In genomic region chr19:2273356-2274184, GRCh38 we compare ENCODE assay signal across 1 cellular context.
A peak's percentile ranks its signal among the peaks of the same experiment; 100 is the strongest.
TF ChIP-seq lines count a peak whose summit lies in the region.

No MANE protein-coding gene starts in this region.

TF ChIP-seq in K562, 482 proteins besides CTCF, POLR2A, EP300 and RAD21 (continued from another document and continues in another):
- TF ChIP-seq MTA3 (IDR thresholded peaks at IDR 0.05; ENCODE audit: borderline replicate concordance) (peak; percentile 86; the same call in 1 of the 2 replicates), CHD2 (IDR thresholded peaks at IDR 0.05; ENCODE audit: low read depth, low read length) (0 out of 2 replicates have a peak, but pooled peaks have one; percentile 13), IFI16 (CRISPR knock-in tag; IDR thresholded peaks at IDR 0.05) (no peak), C11orf30 (IDR thresholded peaks at IDR 0.05; ENCODE audit: low read depth) (0 out of 2 replicates have a peak, but pooled peaks have one; percentile 26), ZFX (CRISPR knock-in tag; IDR thresholded peaks at IDR 0.05) (peak; percentile 77), CC2D1A (IDR thresholded peaks at IDR 0.05) (no peak), RBM22 (IDR thresholded peaks at IDR 0.05; ENCODE audit: low read depth, low read length, poor library complexity, severe bottlenecking) (peak; percentile 98), RB1 (IDR thresholded peaks at IDR 0.05; ENCODE audit: low read depth) (peak; percentile 93), ZSCAN32 (CRISPR knock-in tag; IDR thresholded peaks at IDR 0.05) (no peak), ZNF280A (IDR thresholded peaks at IDR 0.05; ENCODE audit: low read depth, partially characterized antibody) (no peak), ETV1 (tag; conservative IDR thresholded peaks at IDR 0.05; ENCODE audit: low read depth) (peak; percentile 82), ATF1 (CRISPR knock-in tag; IDR thresholded peaks at IDR 0.05) (no peak), ATF1 (tag; IDR thresholded peaks at IDR 0.05) (peak; percentile 64), ZNF263 (CRISPR knock-in tag; IDR thresholded peaks at IDR 0.05; ENCODE audit: borderline replicate concordance) (peak; percentile 91), ZNF655 (CRISPR knock-in tag; IDR thresholded peaks at IDR 0.05) (no peak), HDAC8 (tag; IDR thresholded peaks at IDR 0.05) (no peak), ZC3H11A (IDR thresholded peaks at IDR 0.05; ENCODE audit: low read depth, low read length) (peak; percentile 66; the same call in 1 of the 2 replicates), RNF219 (CRISPR knock-in tag; IDR thresholded peaks at IDR 0.05) (0 out of 2 replicates have a peak, but pooled peaks have one; percentile 62), KLF16 (IDR thresholded peaks at IDR 0.05) (peak; percentile 39; the same call in 1 of the 2 replicates), DMBX1 (CRISPR knock-in tag; IDR thresholded peaks at IDR 0.05; ENCODE audit: borderline replicate concordance) (no peak), NFATC3 (IDR thresholded peaks at IDR 0.05) (no peak), CAMTA2 (CRISPR knock-in tag; conservative IDR thresholded peaks at IDR 0.05) (peak; percentile 95), ZNF696 (CRISPR knock-in tag; conservative IDR thresholded peaks at IDR 0.05) (no peak), ARID4B (CRISPR knock-in tag; IDR thresholded peaks at IDR 0.05) (peak; percentile 92), CTCFL (IDR thresholded peaks at IDR 0.05; ENCODE audit: borderline replicate concordance, insufficient read depth, low read depth, low read length, poor library complexity, severe bottlenecking) (peak; percentile 99), MAZ (CRISPR knock-in tag; conservative IDR thresholded peaks at IDR 0.05 in 1 of 2, IDR thresholded peaks at IDR 0.05 in 1 of 2) (peak; percentile 87 to 91), ELF4 (CRISPR knock-in tag; IDR thresholded peaks at IDR 0.05) (peak; percentile 86; the same call in 1 of the 2 replicates), SAP30 (IDR thresholded peaks at IDR 0.05; ENCODE audit: borderline replicate concordance, insufficient read depth, low read depth, low read length, poor library complexity, severe bottlenecking) (no peak), RBM15 (IDR thresholded peaks at IDR 0.05; ENCODE audit: insufficient read depth, low read length) (no peak), PCBP1 (IDR thresholded peaks at IDR 0.05; ENCODE audit: low read depth, low read length, poor library complexity, severe bottlenecking) (peak; percentile 57), ETS1 (conservative IDR thresholded peaks at IDR 0.05; ENCODE audit: control insufficient read depth, low read depth, low read length) (peak; percentile 94), MYBL2 (IDR thresholded peaks at IDR 0.05; ENCODE audit: low read depth) (no peak), MYBL2 (CRISPR knock-in tag; IDR thresholded peaks at IDR 0.05; ENCODE audit: borderline replicate concordance) (no peak), ARID3A (IDR thresholded peaks at IDR 0.05; ENCODE audit: borderline replicate concordance, low read depth, low read length) (no peak), ZNF584 (CRISPR knock-in tag; IDR thresholded peaks at IDR 0.05; ENCODE audit: low read depth) (no peak), NONO (IDR thresholded peaks at IDR 0.05; ENCODE audit: low read depth in 2 of 2, low read length in 1 of 2) (peak in 1 of 2 experiments; percentile 96; a peak in 2 of 4 replicates), SIN3A (IDR thresholded peaks at IDR 0.05; ENCODE audit: borderline replicate concordance in 2 of 2, control insufficient read depth in 1 of 2, low read depth in 2 of 2, low read length in 2 of 2) (0 out of 4 replicates have a peak, but pooled peaks of 1 of the 2 experiments have one; percentile 22), CXXC5 (CRISPR knock-in tag; IDR thresholded peaks at IDR 0.05) (peak; percentile 94), NKRF (IDR thresholded peaks at IDR 0.05; ENCODE audit: borderline replicate concordance) (no peak; the same call in 1 of the 2 replicates), ZNF79 (CRISPR knock-in tag; IDR thresholded peaks at IDR 0.05; ENCODE audit: low read depth) (no peak), ZNF408 (CRISPR knock-in tag; IDR thresholded peaks at IDR 0.05; ENCODE audit: low read depth) (no peak), ESRRA (IDR thresholded peaks at IDR 0.05; ENCODE audit: borderline replicate concordance, low read depth) (peak; percentile 77), CREB3L1 (IDR thresholded peaks at IDR 0.05; ENCODE audit: borderline replicate concordance, low read depth) (no peak), RUNX1 (IDR thresholded peaks at IDR 0.05; ENCODE audit: low read depth) (no peak), LEF1 (IDR thresholded peaks at IDR 0.05) (no peak), KLF13 (tag; IDR thresholded peaks at IDR 0.05; ENCODE audit: borderline replicate concordance, low read depth) (peak; percentile 62; the same call in 1 of the 2 replicates), MIER1 (IDR thresholded peaks at IDR 0.05; ENCODE audit: low read depth) (no peak), SMARCC2 (IDR thresholded peaks at IDR 0.05; ENCODE audit: low read depth) (no peak)
